ENCODE assay signal across 7 cellular contexts in genomic region chr16:24728891-24729242, GRCh38. TPM values are rescaled to one million over a fixed set of nuclear protein-coding genes. Genes with fewer than 3 reads are reported as not detected.
A peak's percentile ranks its signal among the peaks of the same experiment; 100 is the strongest.
DNase-seq lines count a peak whose midpoint lies in the region; ATAC-seq and TF ChIP-seq lines count a peak whose summit lies in the region.

No MANE protein-coding gene starts in this region.

- peaks cover 4% of the 10 kb centered on the region for H3K27me3 Mint-ChIP-seq in neural crest cell (ENCODE audit: low read depth)

- no peak for DNase-seq in NT2/D1 (ENCODE audit: low read depth, low spot score)
- DNase-seq in neural crest cell (ENCODE audit: low read depth, low spot score): no peak
- DNase-seq in NCI-H526 treated with DMSO at 0.1 percent for 48 hours (lab: John Stamatoyannopoulos, UW): no peak
- DNase-seq in foreskin melanocyte: no peak

- peak overlapping the region; percentile 95 for H3K4me3 Mint-ChIP-seq in neural crest cell

- TF ChIP-seq CTCF in neural crest cell (conservative IDR thresholded peaks at IDR 0.05): no peak

- H3K9me3 Mint-ChIP-seq in neural crest cell: no peaks in the 10 kb centered on the region

- peak overlapping the region; percentile 94 for H3K27ac Mint-ChIP-seq in neural crest cell (ENCODE audit: unreplicated experiment)

- H3K4me3 ChIP-seq in NT2/D1 (ENCODE audit: insufficient read length, low read depth): peak overlapping the region; percentile 69
- H3K4me3 ChIP-seq in duodenal mucosa (ENCODE audit: low read depth in 1 of 2, low read length in 2 of 2): peak overlapping the region; percentile 73 to 74

- H3K36me3 ChIP-seq in NT2/D1 (ENCODE audit: insufficient read depth, insufficient read length, low read length) (peaks cover 28% of the 10 kb centered on the region), duodenal mucosa (ENCODE audit: control insufficient read depth in 1 of 2, insufficient read depth in 2 of 2, low read length in 2 of 2) (peaks cover 0 to 12% of the 10 kb centered on the region in 2 donors)

- H3K27me3 ChIP-seq in NT2/D1 (ENCODE audit: insufficient read depth, insufficient read length): no peaks in the 10 kb centered on the region
- H3K27me3 ChIP-seq in duodenal mucosa (ENCODE audit: control insufficient read depth in 1 of 2, insufficient read depth in 2 of 2, low read length in 2 of 2): no peaks in the 10 kb centered on the region

- peaks cover 33% of the 10 kb centered on the region for H3K4me1 Mint-ChIP-seq in neural crest cell

- H3K36me3 Mint-ChIP-seq in neural crest cell (ENCODE audit: low read depth): peaks cover 9% of the 10 kb centered on the region

- H3K4me1 ChIP-seq in NT2/D1 (ENCODE audit: insufficient read depth, insufficient read length) (no peaks in the 10 kb centered on the region), duodenal mucosa (ENCODE audit: control insufficient read depth in 1 of 2, insufficient read depth in 2 of 2, low read length in 2 of 2) (peaks cover 14 to 18% of the 10 kb centered on the region in 2 donors)

- H3K9ac ChIP-seq in NT2/D1 (ENCODE audit: insufficient read length, low read depth): peak overlapping the region; percentile 78
- H3K9ac ChIP-seq in duodenal mucosa (ENCODE audit: low read depth in 1 of 2, low read length in 2 of 2): peak overlapping the region; percentile 62 to 73

- H3K9me3 ChIP-seq in NT2/D1 (ENCODE audit: insufficient read depth, low read length) (no peaks in the 10 kb centered on the region), duodenal mucosa (ENCODE audit: control insufficient read depth in 1 of 2, low read length in 2 of 2) (no peaks in the 10 kb centered on the region)

- peak overlapping the region; percentile 91 for H3K27ac ChIP-seq in duodenal mucosa (ENCODE audit: low read depth, low read length)

- ATAC-seq in GM18907 (IDR thresholded peaks at IDR 0.05; ENCODE audit: unreplicated experiment) (peak; percentile 3), HG02623 (IDR thresholded peaks at IDR 0.05; ENCODE audit: unreplicated experiment) (no peak)

RNA-seq across cellular contexts. Expression of gene TNRC6A, which starts 0.6 kb away (rescaled TPM):
- 79.6 and 89.0 TPM in 2 replicates for total RNA-seq in neural crest cell
